3 cellular contexts compared by ENCODE assay signal in the genomic region with DNA sequence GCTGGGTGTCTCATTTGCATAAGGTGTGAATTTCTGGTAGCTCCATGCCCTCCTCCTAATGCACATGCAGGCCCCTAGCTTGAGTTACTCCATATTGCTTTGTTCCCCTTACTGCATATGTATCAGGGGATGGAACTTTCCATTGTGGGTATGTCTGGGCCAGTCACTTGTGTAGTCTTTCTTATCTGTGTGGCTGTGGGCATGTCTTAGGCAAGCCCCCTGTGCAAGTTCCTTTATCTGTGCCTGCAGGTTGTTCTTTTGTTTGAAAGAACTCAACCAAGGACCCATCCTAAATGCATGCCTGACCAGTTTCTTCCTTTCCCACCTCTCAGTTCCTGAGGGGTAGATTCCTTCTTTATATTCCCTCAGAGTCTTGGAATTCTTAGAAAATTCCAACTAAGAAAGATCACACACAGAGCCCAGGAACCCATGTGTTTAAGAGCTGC.
A peak's percentile ranks its signal among the peaks of the same experiment; 100 is the strongest.
TF ChIP-seq lines count a peak whose summit lies in the region.

No MANE protein-coding gene starts in this region.

TF ChIP-seq in SK-N-SH, 30 proteins besides CTCF, POLR2A, EP300 and RAD21:
- 0 out of 2 replicates have a peak, but pooled peaks have one; percentile 17 for TF ChIP-seq TCF12 (IDR thresholded peaks at IDR 0.05)
- no peak for TF ChIP-seq TAF1 (IDR thresholded peaks at IDR 0.05; ENCODE audit: borderline replicate concordance, low read depth, low read length)

TF ChIP-seq in SK-N-SH treated with all-trans-retinoic acid at 6 μM for 48 hours, 23 proteins besides CTCF, POLR2A, EP300 and RAD21:
- TF ChIP-seq ZNF70 (CRISPR knock-in tag; IDR thresholded peaks at IDR 0.05) = no peak

TF ChIP-seq in GM12878, 131 proteins besides CTCF, POLR2A, EP300 and RAD21:
- TF ChIP-seq, protein P1, sequence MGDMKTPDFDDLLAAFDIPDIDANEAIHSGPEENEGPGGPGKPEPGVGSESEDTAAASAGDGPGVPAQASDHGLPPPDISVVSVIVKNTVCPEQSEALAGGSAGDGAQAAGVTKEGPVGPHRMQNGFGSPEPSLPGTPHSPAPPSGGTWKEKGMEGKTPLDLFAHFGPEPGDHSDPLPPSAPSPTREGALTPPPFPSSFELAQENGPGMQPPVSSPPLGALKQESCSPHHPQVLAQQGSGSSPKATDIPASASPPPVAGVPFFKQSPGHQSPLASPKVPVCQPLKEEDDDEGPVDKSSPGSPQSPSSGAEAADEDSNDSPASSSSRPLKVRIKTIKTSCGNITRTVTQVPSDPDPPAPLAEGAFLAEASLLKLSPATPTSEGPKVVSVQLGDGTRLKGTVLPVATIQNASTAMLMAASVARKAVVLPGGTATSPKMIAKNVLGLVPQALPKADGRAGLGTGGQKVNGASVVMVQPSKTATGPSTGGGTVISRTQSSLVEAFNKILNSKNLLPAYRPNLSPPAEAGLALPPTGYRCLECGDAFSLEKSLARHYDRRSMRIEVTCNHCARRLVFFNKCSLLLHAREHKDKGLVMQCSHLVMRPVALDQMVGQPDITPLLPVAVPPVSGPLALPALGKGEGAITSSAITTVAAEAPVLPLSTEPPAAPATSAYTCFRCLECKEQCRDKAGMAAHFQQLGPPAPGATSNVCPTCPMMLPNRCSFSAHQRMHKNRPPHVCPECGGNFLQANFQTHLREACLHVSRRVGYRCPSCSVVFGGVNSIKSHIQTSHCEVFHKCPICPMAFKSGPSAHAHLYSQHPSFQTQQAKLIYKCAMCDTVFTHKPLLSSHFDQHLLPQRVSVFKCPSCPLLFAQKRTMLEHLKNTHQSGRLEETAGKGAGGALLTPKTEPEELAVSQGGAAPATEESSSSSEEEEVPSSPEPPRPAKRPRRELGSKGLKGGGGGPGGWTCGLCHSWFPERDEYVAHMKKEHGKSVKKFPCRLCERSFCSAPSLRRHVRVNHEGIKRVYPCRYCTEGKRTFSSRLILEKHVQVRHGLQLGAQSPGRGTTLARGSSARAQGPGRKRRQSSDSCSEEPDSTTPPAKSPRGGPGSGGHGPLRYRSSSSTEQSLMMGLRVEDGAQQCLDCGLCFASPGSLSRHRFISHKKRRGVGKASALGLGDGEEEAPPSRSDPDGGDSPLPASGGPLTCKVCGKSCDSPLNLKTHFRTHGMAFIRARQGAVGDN (IDR thresholded peaks at IDR 0.05) = peak; percentile 61; the same call in 1 of the 2 replicates
- TF ChIP-seq IRF4 (IDR thresholded peaks at IDR 0.05; ENCODE audit: low read depth, low read length) (no peak), STAT3 (IDR thresholded peaks at IDR 0.05; ENCODE audit: low read depth, low read length) (no peak), YY1 (IDR thresholded peaks at IDR 0.05; ENCODE audit: low read depth, low read length) (no peak), CBX5 (IDR thresholded peaks at IDR 0.05; ENCODE audit: low read depth) (no peak), TARDBP (IDR thresholded peaks at IDR 0.05; ENCODE audit: borderline replicate concordance) (no peak), SUZ12 (IDR thresholded peaks at IDR 0.05; ENCODE audit: unreplicated experiment) (no peak), NR2F1 (conservative IDR thresholded peaks at IDR 0.05) (no peak), CHD1 (IDR thresholded peaks at IDR 0.05; ENCODE audit: low read depth, low read length) (no peak)
- TF ChIP-seq, protein P2, sequence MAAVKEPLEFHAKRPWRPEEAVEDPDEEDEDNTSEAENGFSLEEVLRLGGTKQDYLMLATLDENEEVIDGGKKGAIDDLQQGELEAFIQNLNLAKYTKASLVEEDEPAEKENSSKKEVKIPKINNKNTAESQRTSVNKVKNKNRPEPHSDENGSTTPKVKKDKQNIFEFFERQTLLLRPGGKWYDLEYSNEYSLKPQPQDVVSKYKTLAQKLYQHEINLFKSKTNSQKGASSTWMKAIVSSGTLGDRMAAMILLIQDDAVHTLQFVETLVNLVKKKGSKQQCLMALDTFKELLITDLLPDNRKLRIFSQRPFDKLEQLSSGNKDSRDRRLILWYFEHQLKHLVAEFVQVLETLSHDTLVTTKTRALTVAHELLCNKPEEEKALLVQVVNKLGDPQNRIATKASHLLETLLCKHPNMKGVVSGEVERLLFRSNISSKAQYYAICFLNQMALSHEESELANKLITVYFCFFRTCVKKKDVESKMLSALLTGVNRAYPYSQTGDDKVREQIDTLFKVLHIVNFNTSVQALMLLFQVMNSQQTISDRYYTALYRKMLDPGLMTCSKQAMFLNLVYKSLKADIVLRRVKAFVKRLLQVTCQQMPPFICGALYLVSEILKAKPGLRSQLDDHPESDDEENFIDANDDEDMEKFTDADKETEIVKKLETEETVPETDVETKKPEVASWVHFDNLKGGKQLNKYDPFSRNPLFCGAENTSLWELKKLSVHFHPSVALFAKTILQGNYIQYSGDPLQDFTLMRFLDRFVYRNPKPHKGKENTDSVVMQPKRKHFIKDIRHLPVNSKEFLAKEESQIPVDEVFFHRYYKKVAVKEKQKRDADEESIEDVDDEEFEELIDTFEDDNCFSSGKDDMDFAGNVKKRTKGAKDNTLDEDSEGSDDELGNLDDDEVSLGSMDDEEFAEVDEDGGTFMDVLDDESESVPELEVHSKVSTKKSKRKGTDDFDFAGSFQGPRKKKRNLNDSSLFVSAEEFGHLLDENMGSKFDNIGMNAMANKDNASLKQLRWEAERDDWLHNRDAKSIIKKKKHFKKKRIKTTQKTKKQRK (IDR thresholded peaks at IDR 0.05; ENCODE audit: low read depth, low read length) = no peak
- TF ChIP-seq, protein P3, sequence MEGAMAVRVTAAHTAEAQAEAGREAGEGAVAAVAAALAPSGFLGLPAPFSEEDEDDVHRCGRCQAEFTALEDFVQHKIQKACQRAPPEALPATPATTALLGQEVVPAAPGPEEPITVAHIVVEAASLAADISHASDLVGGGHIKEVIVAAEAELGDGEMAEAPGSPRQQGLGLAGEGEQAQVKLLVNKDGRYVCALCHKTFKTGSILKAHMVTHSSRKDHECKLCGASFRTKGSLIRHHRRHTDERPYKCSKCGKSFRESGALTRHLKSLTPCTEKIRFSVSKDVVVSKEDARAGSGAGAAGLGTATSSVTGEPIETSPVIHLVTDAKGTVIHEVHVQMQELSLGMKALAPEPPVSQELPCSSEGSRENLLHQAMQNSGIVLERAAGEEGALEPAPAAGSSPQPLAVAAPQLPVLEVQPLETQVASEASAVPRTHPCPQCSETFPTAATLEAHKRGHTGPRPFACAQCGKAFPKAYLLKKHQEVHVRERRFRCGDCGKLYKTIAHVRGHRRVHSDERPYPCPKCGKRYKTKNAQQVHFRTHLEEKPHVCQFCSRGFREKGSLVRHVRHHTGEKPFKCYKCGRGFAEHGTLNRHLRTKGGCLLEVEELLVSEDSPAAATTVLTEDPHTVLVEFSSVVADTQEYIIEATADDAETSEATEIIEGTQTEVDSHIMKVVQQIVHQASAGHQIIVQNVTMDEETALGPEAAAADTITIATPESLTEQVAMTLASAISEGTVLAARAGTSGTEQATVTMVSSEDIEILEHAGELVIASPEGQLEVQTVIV (IDR thresholded peaks at IDR 0.05; ENCODE audit: borderline replicate concordance, partially characterized antibody) = no peak
- TF ChIP-seq, protein P4, sequence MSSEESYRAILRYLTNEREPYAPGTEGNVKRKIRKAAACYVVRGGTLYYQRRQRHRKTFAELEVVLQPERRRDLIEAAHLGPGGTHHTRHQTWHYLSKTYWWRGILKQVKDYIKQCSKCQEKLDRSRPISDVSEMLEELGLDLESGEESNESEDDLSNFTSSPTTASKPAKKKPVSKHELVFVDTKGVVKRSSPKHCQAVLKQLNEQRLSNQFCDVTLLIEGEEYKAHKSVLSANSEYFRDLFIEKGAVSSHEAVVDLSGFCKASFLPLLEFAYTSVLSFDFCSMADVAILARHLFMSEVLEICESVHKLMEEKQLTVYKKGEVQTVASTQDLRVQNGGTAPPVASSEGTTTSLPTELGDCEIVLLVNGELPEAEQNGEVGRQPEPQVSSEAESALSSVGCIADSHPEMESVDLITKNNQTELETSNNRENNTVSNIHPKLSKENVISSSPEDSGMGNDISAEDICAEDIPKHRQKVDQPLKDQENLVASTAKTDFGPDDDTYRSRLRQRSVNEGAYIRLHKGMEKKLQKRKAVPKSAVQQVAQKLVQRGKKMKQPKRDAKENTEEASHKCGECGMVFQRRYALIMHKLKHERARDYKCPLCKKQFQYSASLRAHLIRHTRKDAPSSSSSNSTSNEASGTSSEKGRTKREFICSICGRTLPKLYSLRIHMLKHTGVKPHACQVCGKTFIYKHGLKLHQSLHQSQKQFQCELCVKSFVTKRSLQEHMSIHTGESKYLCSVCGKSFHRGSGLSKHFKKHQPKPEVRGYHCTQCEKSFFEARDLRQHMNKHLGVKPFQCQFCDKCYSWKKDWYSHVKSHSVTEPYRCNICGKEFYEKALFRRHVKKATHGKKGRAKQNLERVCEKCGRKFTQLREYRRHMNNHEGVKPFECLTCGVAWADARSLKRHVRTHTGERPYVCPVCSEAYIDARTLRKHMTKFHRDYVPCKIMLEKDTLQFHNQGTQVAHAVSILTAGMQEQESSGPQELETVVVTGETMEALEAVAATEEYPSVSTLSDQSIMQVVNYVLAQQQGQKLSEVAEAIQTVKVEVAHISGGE (CRISPR knock-in tag; IDR thresholded peaks at IDR 0.05) = peak; percentile 43; the same call in 1 of the 2 replicates
- TF ChIP-seq, protein P5, sequence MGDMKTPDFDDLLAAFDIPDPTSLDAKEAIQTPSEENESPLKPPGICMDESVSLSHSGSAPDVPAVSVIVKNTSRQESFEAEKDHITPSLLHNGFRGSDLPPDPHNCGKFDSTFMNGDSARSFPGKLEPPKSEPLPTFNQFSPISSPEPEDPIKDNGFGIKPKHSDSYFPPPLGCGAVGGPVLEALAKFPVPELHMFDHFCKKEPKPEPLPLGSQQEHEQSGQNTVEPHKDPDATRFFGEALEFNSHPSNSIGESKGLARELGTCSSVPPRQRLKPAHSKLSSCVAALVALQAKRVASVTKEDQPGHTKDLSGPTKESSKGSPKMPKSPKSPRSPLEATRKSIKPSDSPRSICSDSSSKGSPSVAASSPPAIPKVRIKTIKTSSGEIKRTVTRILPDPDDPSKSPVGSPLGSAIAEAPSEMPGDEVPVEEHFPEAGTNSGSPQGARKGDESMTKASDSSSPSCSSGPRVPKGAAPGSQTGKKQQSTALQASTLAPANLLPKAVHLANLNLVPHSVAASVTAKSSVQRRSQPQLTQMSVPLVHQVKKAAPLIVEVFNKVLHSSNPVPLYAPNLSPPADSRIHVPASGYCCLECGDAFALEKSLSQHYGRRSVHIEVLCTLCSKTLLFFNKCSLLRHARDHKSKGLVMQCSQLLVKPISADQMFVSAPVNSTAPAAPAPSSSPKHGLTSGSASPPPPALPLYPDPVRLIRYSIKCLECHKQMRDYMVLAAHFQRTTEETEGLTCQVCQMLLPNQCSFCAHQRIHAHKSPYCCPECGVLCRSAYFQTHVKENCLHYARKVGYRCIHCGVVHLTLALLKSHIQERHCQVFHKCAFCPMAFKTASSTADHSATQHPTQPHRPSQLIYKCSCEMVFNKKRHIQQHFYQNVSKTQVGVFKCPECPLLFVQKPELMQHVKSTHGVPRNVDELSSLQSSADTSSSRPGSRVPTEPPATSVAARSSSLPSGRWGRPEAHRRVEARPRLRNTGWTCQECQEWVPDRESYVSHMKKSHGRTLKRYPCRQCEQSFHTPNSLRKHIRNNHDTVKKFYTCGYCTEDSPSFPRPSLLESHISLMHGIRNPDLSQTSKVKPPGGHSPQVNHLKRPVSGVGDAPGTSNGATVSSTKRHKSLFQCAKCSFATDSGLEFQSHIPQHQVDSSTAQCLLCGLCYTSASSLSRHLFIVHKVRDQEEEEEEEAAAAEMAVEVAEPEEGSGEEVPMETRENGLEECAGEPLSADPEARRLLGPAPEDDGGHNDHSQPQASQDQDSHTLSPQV (IDR thresholded peaks at IDR 0.05) = peak; percentile 68; the same call in 1 of the 2 replicates
TF ChIP-seq in GM12878: peak in this region for 3.
